Comparison of ENCODE assay signal across 1 cellular context in genomic region chr1:153933955-153934354, GRCh38.
TF ChIP-seq lines count a peak whose summit lies in the region.

No MANE protein-coding gene starts in this region.

TF ChIP-seq in IMR-90, 13 proteins besides CTCF, POLR2A, EP300 and RAD21:
- no peak for TF ChIP-seq ELK1 (IDR thresholded peaks at IDR 0.05; ENCODE audit: borderline replicate concordance, low read depth, low read length)
- no peak for TF ChIP-seq USF2 (IDR thresholded peaks at IDR 0.05; ENCODE audit: low read depth, low read length)
- TF ChIP-seq CEBPB (IDR thresholded peaks at IDR 0.05; ENCODE audit: low read depth, low read length): no peak
- TF ChIP-seq RFX5 (IDR thresholded peaks at IDR 0.05; ENCODE audit: low read depth, low read length): no peak
- no peak for TF ChIP-seq SMC3 (IDR thresholded peaks at IDR 0.05; ENCODE audit: low read depth, low read length)
- TF ChIP-seq MAFK (IDR thresholded peaks at IDR 0.05; ENCODE audit: low read depth, low read length): no peak
- TF ChIP-seq NFE2L2 (IDR thresholded peaks at IDR 0.05; ENCODE audit: low read depth, low read length): no peak
- TF ChIP-seq BHLHE40 (IDR thresholded peaks at IDR 0.05; ENCODE audit: low read depth, low read length): no peak
- no peak for TF ChIP-seq RCOR1 (IDR thresholded peaks at IDR 0.05; ENCODE audit: insufficient replicate concordance, low read length)
- TF ChIP-seq CHD1 (IDR thresholded peaks at IDR 0.05; ENCODE audit: low read depth, low read length): no peak
- TF ChIP-seq MXI1 (IDR thresholded peaks at IDR 0.05; ENCODE audit: borderline replicate concordance, low read depth, low read length): no peak
- TF ChIP-seq MAZ (IDR thresholded peaks at IDR 0.05; ENCODE audit: borderline replicate concordance, low read depth, low read length): no peak
- no peak for TF ChIP-seq FOS (IDR thresholded peaks at IDR 0.05; ENCODE audit: low read depth, low read length)
